Comparison of ENCODE assay signal across 8 cellular contexts in genomic region chr1:31505884-31506497, GRCh38.
DNase-seq lines count a peak whose midpoint lies in the region; ATAC-seq, FAIRE-seq and TF ChIP-seq lines count a peak whose summit lies in the region.

No MANE protein-coding gene starts in this region.

- H3K36me3 ChIP-seq in bronchial epithelial cell (ENCODE audit: control insufficient read depth, insufficient read depth, low read length) (no peaks in the 10 kb centered on the region), ascending aorta (no peaks in the 10 kb centered on the region)

- DNase-seq in AG20443 (ENCODE audit: low spot score) (peak; percentile 77), HT1080 (ENCODE audit: low read depth) (peak; percentile 71), bronchial epithelial cell (ENCODE audit: low read depth) (peak; percentile 20), retina (no peak), ascending aorta (ENCODE audit: low spot score in 2 of 2) (no peak)

- TF ChIP-seq CTCF in bronchial epithelial cell (IDR thresholded peaks at IDR 0.05; ENCODE audit: insufficient read depth, low read length, severe bottlenecking), result no peak
- no peak for TF ChIP-seq CTCF in ascending aorta (IDR thresholded peaks at IDR 0.05)

- H3K4me1 ChIP-seq in ascending aorta, result no peaks in the 10 kb centered on the region

- peak; percentile 48 for ATAC-seq in GM19023 (IDR thresholded peaks at IDR 0.05; ENCODE audit: unreplicated experiment)
- no peak for ATAC-seq in GM19035 (IDR thresholded peaks at IDR 0.05; ENCODE audit: unreplicated experiment)
- ATAC-seq in GM21390 (IDR thresholded peaks at IDR 0.05; ENCODE audit: unreplicated experiment), result no peak

- intact Hi-C loops in ascending aorta (cut with DNase I), result no loop called here

- peaks cover 4% of the 10 kb centered on the region for H3K27me3 ChIP-seq in bronchial epithelial cell (ENCODE audit: control insufficient read depth, insufficient read depth, low read length)
- no peaks in the 10 kb centered on the region for H3K27me3 ChIP-seq in ascending aorta

- no peak overlapping the region for H3K4me3 ChIP-seq in bronchial epithelial cell (ENCODE audit: low read depth, low read length)
- H3K4me3 ChIP-seq in ascending aorta, result no peak overlapping the region

- no peak overlapping the region for H3K27ac ChIP-seq in ascending aorta

- peak; percentile 58 for FAIRE-seq in bronchial epithelial cell (lab: Jason Lieb, UNC)

- H3K9me3 ChIP-seq in ascending aorta, result no peaks in the 10 kb centered on the region

Comparison
In these comparisons a context has a peak if more than half of its experiments do, and no peak if none do; other contexts are left out.
1. DNase-seq: peak in AG20443 (single experiment), HT1080 (single experiment) and bronchial epithelial cell (single experiment); none in retina (single experiment) and ascending aorta (0 of 2).